8 cellular contexts compared by ENCODE assay signal in genomic region chr17:45783593-45784292, GRCh38. TPM values are rescaled to one million over a fixed set of nuclear protein-coding genes. Genes with fewer than 3 reads are reported as not detected.
DNase-seq lines count a peak whose midpoint lies in the region; ATAC-seq, FAIRE-seq and TF ChIP-seq lines count a peak whose summit lies in the region.

No MANE protein-coding gene starts in this region.

- H3K4me1 ChIP-seq in A549, result peaks cover 5% of the 10 kb centered on the region; the same call in 1 of the 3 replicates
- H3K4me1 ChIP-seq in HEK293 (ENCODE audit: control insufficient read depth, insufficient read depth, low read length), result no peaks in the 10 kb centered on the region

- 2% methylated on average over 37 of the region's 64 CpGs for WGBS in A549 (ENCODE audit: missing lambda C conversion rate)

- peak overlapping the region; percentile 81 for H3K4me3 Mint-ChIP-seq in activated T-helper 1 cell treated with anti-CD3 and anti-CD28 coated beads, Interleukin-12 subunit alpha, Interleukin-12 subunit beta, Interleukin-2, Interleukin-4 antibody, amounts not matched to agents 30 ng/mL and 10 ng/mL and 1 ng/mL, durations not matched to agents 14 hours and 24 hours and 36 hours
- H3K4me3 Mint-ChIP-seq in stimulated activated naive B cell treated with anti-CD40 and anti-IgM and Interleukin-4, amounts not matched to agents 10 μg/mL and 1 μg/mL and 100 μg/mL, for 72 hours, result peak overlapping the region; percentile 78 to 79

- POLR2A ChIA-PET in A549 (lab: Yijun Ruan, JAX) (no interaction called here), HEK293 (lab: Yijun Ruan, JAX) (interaction anchor here (0.6 to 1.4 kb wide), 4 partner anchors 11 to 142 kb away, joined by 3 read pairs; no protein-coding TSS in a partner anchor)

- TF ChIP-seq POLR2A in A549 (IDR thresholded peaks at IDR 0.05; ENCODE audit: low read length), result no peak

- no peaks in the 10 kb centered on the region for H3K36me3 Mint-ChIP-seq in activated T-helper 1 cell treated with anti-CD3 and anti-CD28 coated beads, Interleukin-12 subunit alpha, Interleukin-12 subunit beta, Interleukin-2, Interleukin-4 antibody, amounts not matched to agents 30 ng/mL and 10 ng/mL and 1 ng/mL, durations not matched to agents 14 hours and 24 hours and 36 hours (ENCODE audit: low read depth)
- H3K36me3 Mint-ChIP-seq in stimulated activated naive B cell treated with anti-CD40 and anti-IgM and Interleukin-4, amounts not matched to agents 10 μg/mL and 1 μg/mL and 100 μg/mL, for 72 hours, result no peaks in the 10 kb centered on the region

- H3K4me3 ChIP-seq in A549, result peak overlapping the region; percentile 50
- H3K4me3 ChIP-seq in HEK293 (ENCODE audit: low read depth, low read length), result peak overlapping the region; percentile 56
- peak overlapping the region; percentile 15 for H3K4me3 ChIP-seq in iPS-11a (ENCODE audit: low read depth, low read length)

- peak overlapping the region; percentile 98 for H3K4me2 ChIP-seq in A549

- TF ChIP-seq CTCF in A549 (IDR thresholded peaks at IDR 0.05) (no peak; the same call in 2 of the 3 replicates), HEK293 (tag by site-specific recombination; IDR thresholded peaks at IDR 0.05) (no peak)

- H3K27ac ChIP-seq in A549, result peak overlapping the region; percentile 10 to 75; a peak in 4 of 6 replicates
- H3K27ac ChIP-seq in HEK293 (ENCODE audit: extremely low read depth, low read depth, low read length), result peak overlapping the region; percentile 51; the same call in 1 of the 2 replicates

- TF ChIP-seq EP300 in A549 (IDR thresholded peaks at IDR 0.05), result no peak

- ATAC-seq in A549, result peak; percentile 27 to 64
- ATAC-seq in stimulated activated naive B cell treated with anti-CD40 and anti-IgM and Interleukin-4, amounts not matched to agents 10 μg/mL and 1 μg/mL and 100 μg/mL, for 72 hours (replicated peaks), result peak; percentile 28 to 35
- ATAC-seq in GM18517 (IDR thresholded peaks at IDR 0.05; ENCODE audit: unreplicated experiment), result no peak
- ATAC-seq in HG02884 (IDR thresholded peaks at IDR 0.05; ENCODE audit: unreplicated experiment), result no peak

- TF ChIP-seq RAD21 in A549 (conservative IDR thresholded peaks at IDR 0.05 in 1 of 2, IDR thresholded peaks at IDR 0.05 in 1 of 2), result no peak

- peak in 1 of 2 experiments; percentile 45 for DNase-seq in A549 (ENCODE audit: low read depth in 1 of 2, low spot score in 1 of 2)
- DNase-seq in activated T-helper 1 cell treated with anti-CD3 and anti-CD28 coated beads, Interleukin-12 subunit alpha, Interleukin-12 subunit beta, Interleukin-2, Interleukin-4 antibody, amounts not matched to agents 30 ng/mL and 10 ng/mL and 1 ng/mL, durations not matched to agents 14 hours and 24 hours and 36 hours (ENCODE audit: low spot score), result no peak
- no peak for DNase-seq in stimulated activated naive B cell treated with anti-CD40 and anti-IgM and Interleukin-4, amounts not matched to agents 10 μg/mL and 1 μg/mL and 100 μg/mL, for 72 hours
- no peak for DNase-seq in HuH-7.5 (ENCODE audit: low spot score)

- H3K27ac Mint-ChIP-seq in activated T-helper 1 cell treated with anti-CD3 and anti-CD28 coated beads, Interleukin-12 subunit alpha, Interleukin-12 subunit beta, Interleukin-2, Interleukin-4 antibody, amounts not matched to agents 30 ng/mL and 10 ng/mL and 1 ng/mL, durations not matched to agents 14 hours and 24 hours and 36 hours, result peak overlapping the region; percentile 29
- H3K27ac Mint-ChIP-seq in stimulated activated naive B cell treated with anti-CD40 and anti-IgM and Interleukin-4, amounts not matched to agents 10 μg/mL and 1 μg/mL and 100 μg/mL, for 72 hours, result peak overlapping the region; percentile 61

- no peaks in the 10 kb centered on the region for H3K36me3 ChIP-seq in HEK293 (ENCODE audit: control insufficient read depth in 2 of 2, insufficient read depth in 1 of 2, low read length in 2 of 2)

- H3K27me3 Mint-ChIP-seq in activated T-helper 1 cell treated with anti-CD3 and anti-CD28 coated beads, Interleukin-12 subunit alpha, Interleukin-12 subunit beta, Interleukin-2, Interleukin-4 antibody, amounts not matched to agents 30 ng/mL and 10 ng/mL and 1 ng/mL, durations not matched to agents 14 hours and 24 hours and 36 hours (ENCODE audit: insufficient read depth), result peaks cover 76% of the 10 kb centered on the region
- H3K27me3 Mint-ChIP-seq in stimulated activated naive B cell treated with anti-CD40 and anti-IgM and Interleukin-4, amounts not matched to agents 10 μg/mL and 1 μg/mL and 100 μg/mL, for 72 hours, result peaks cover 68 to 89% of the 10 kb centered on the region in 2 donors

- no peaks in the 10 kb centered on the region for H3K4me1 Mint-ChIP-seq in activated T-helper 1 cell treated with anti-CD3 and anti-CD28 coated beads, Interleukin-12 subunit alpha, Interleukin-12 subunit beta, Interleukin-2, Interleukin-4 antibody, amounts not matched to agents 30 ng/mL and 10 ng/mL and 1 ng/mL, durations not matched to agents 14 hours and 24 hours and 36 hours (ENCODE audit: low read depth)
- H3K4me1 Mint-ChIP-seq in stimulated activated naive B cell treated with anti-CD40 and anti-IgM and Interleukin-4, amounts not matched to agents 10 μg/mL and 1 μg/mL and 100 μg/mL, for 72 hours, result peaks cover 4 to 18% of the 10 kb centered on the region in 2 donors

- CTCF ChIA-PET in A549 (lab: Yijun Ruan, JAX), result interaction anchor here (0.6 to 6.4 kb wide), 40 partner anchors 8 to 171 kb away, joined by 3 to 101 read pairs (median 8); no protein-coding TSS in a partner anchor
- CTCF ChIA-PET in HEK293 (lab: Yijun Ruan, JAX), result interaction anchor here (0.6 to 4.6 kb wide), 31 partner anchors 9 to 1407 kb away, joined by 3 to 53 read pairs (median 4); no protein-coding TSS in a partner anchor

- intact Hi-C loops in activated T-helper 1 cell treated with anti-CD3 and anti-CD28 coated beads, Interleukin-12 subunit alpha, Interleukin-12 subunit beta, Interleukin-2, Interleukin-4 antibody, amounts not matched to agents 30 ng/mL and 10 ng/mL and 1 ng/mL, durations not matched to agents 14 hours and 24 hours and 36 hours (cut with micrococcal nuclease), result loop anchor here (10.0 kb wide), 1 partner anchor 51 kb away; no protein-coding TSS in a partner anchor

- no peaks in the 10 kb centered on the region for H3K9me3 Mint-ChIP-seq in activated T-helper 1 cell treated with anti-CD3 and anti-CD28 coated beads, Interleukin-12 subunit alpha, Interleukin-12 subunit beta, Interleukin-2, Interleukin-4 antibody, amounts not matched to agents 30 ng/mL and 10 ng/mL and 1 ng/mL, durations not matched to agents 14 hours and 24 hours and 36 hours
- H3K9me3 Mint-ChIP-seq in stimulated activated naive B cell treated with anti-CD40 and anti-IgM and Interleukin-4, amounts not matched to agents 10 μg/mL and 1 μg/mL and 100 μg/mL, for 72 hours, result no peaks in the 10 kb centered on the region

- H3K9me3 ChIP-seq in A549 (no peaks in the 10 kb centered on the region), HEK293 (ENCODE audit: control insufficient read depth, insufficient read depth, low read depth, low read length) (no peaks in the 10 kb centered on the region)

- no peak for FAIRE-seq in A549 (lab: Jason Lieb, UNC)

TF ChIP-seq in A549, 52 proteins besides CTCF, POLR2A, EP300 and RAD21:
- TF ChIP-seq SMC3 (IDR thresholded peaks at IDR 0.05), result no peak
- TF ChIP-seq HDAC2 (IDR thresholded peaks at IDR 0.05), result peak; percentile 62; the same call in 1 of the 2 replicates
- TF ChIP-seq ESRRA (IDR thresholded peaks at IDR 0.05; ENCODE audit: borderline replicate concordance, low read length), result no peak
- TF ChIP-seq MAX (IDR thresholded peaks at IDR 0.05), result 0 out of 2 replicates have a peak, but pooled peaks have one; percentile 25
- TF ChIP-seq, protein P1, sequence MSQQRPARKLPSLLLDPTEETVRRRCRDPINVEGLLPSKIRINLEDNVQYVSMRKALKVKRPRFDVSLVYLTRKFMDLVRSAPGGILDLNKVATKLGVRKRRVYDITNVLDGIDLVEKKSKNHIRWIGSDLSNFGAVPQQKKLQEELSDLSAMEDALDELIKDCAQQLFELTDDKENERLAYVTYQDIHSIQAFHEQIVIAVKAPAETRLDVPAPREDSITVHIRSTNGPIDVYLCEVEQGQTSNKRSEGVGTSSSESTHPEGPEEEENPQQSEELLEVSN (IDR thresholded peaks at IDR 0.05; ENCODE audit: borderline replicate concordance, low read depth), result 0 out of 2 replicates have a peak, but pooled peaks have one; percentile 49
TF ChIP-seq in A549: peak in this region for 3.

TF ChIP-seq in HEK293, 187 proteins besides CTCF, POLR2A, EP300 and RAD21 (continues in another document):
- TF ChIP-seq ZNF248 (tag by site-specific recombination; IDR thresholded peaks at IDR 0.05) (no peak), ZNF302 (tag by site-specific recombination; IDR thresholded peaks at IDR 0.05; ENCODE audit: low read depth) (no peak), ZNF473 (tag by site-specific recombination; IDR thresholded peaks at IDR 0.05) (no peak), ZNF768 (tag by site-specific recombination; IDR thresholded peaks at IDR 0.05) (no peak), ZNF354C (tag by site-specific recombination; IDR thresholded peaks at IDR 0.05; ENCODE audit: borderline replicate concordance, low read depth) (no peak), ZNF76 (tag by site-specific recombination; IDR thresholded peaks at IDR 0.05; ENCODE audit: borderline replicate concordance, low read depth) (no peak; the same call in 1 of the 2 replicates)
- TF ChIP-seq, protein P2, sequence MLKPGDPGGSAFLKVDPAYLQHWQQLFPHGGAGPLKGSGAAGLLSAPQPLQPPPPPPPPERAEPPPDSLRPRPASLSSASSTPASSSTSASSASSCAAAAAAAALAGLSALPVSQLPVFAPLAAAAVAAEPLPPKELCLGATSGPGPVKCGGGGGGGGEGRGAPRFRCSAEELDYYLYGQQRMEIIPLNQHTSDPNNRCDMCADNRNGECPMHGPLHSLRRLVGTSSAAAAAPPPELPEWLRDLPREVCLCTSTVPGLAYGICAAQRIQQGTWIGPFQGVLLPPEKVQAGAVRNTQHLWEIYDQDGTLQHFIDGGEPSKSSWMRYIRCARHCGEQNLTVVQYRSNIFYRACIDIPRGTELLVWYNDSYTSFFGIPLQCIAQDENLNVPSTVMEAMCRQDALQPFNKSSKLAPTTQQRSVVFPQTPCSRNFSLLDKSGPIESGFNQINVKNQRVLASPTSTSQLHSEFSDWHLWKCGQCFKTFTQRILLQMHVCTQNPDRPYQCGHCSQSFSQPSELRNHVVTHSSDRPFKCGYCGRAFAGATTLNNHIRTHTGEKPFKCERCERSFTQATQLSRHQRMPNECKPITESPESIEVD (tag by site-specific recombination; IDR thresholded peaks at IDR 0.05), result no peak

RNA-seq across cellular contexts. Expression of gene CRHR1, which starts 0.4 kb away (rescaled TPM):
- polyA plus RNA-seq in A549 (2011; rRNA removed), result 0.09 TPM in 1 of 2 replicates, not detected in the other
- 0.04 and 0.08 TPM in 2 replicates for polyA plus RNA-seq in A549 (2012; cell fraction: cytosol; rRNA removed)
- 0.05 and 0.10 TPM in 2 replicates for polyA plus RNA-seq in A549 (2012; cell fraction: nucleus; rRNA removed)
- 0.12 TPM in 1 of 3 replicates, not detected in the others for polyA plus RNA-seq in A549 (2017; fragmentation: RNase III; extraction: RNeasy Plus Mini Kit Qiagen cat#74134 plus additional on column Dnase treatment)
- not detected in 2 replicates for polyA minus RNA-seq in A549 (2011; rRNA and poly(A)+ RNA removed)
- total RNA-seq in activated T-helper 1 cell treated with anti-CD3 and anti-CD28 coated beads, Interleukin-12 subunit alpha, Interleukin-12 subunit beta, Interleukin-2, Interleukin-4 antibody, amounts not matched to agents 30 ng/mL and 10 ng/mL and 1 ng/mL, durations not matched to agents 14 hours and 24 hours and 36 hours, result not detected in 2 replicates

Comparison
In these comparisons a context has a peak if more than half of its experiments do, and no peak if none do; other contexts are left out.
1. ATAC-seq: peak in A549 (2 of 2) and stimulated activated naive B cell treated with anti-CD40 and anti-IgM and Interleukin-4, amounts not matched to agents 10 μg/mL and 1 μg/mL and 100 μg/mL, for 72 hours (2 of 2); none in GM18517 (single experiment) and HG02884 (single experiment).
2. Peak in every context shown above with its lines, with median percentiles within 50 percentile points of each other: H3K4me3 ChIP-seq.